In genomic region chr9:109452761-109453160, GRCh38 we compare ENCODE assay signal across 18 cellular contexts. TPM values are rescaled to one million over a fixed set of nuclear protein-coding genes. Genes with fewer than 3 reads are reported as not detected.
DNase-seq lines count a peak whose midpoint lies in the region; ATAC-seq, FAIRE-seq and TF ChIP-seq lines count a peak whose summit lies in the region.
"Had no signal": no experiment of that assay in that cellular context is flagged by ENCODE, and none has a peak within 500 bp of the region (broad histone marks: within the 10 kb centered on the region; RNA-seq: fewer than 3 reads in every experiment).

No MANE protein-coding gene starts in this region.

- H3K4me2 ChIP-seq in A549: peak overlapping the region; percentile 76

- H3K36me3 Mint-ChIP-seq in type B pancreatic cell: no peaks in the 10 kb centered on the region
- H3K36me3 Mint-ChIP-seq in activated T-helper 17 cell treated with anti-CD3 and anti-CD28 coated beads, Interleukin-2, amount 50 U/mL, for 72 hours (ENCODE audit: low read depth): no peaks in the 10 kb centered on the region

- no peak for TF ChIP-seq POLR2A in A549 (IDR thresholded peaks at IDR 0.05; ENCODE audit: low read length)

- peak overlapping the region; percentile 81 to 87 for H3K27ac ChIP-seq in A549
- H3K27ac ChIP-seq: parathyroid adenoma, thyroid gland had no signal

- peak; percentile 81 to 96 for ATAC-seq in A549
- no peak for ATAC-seq in activated T-helper 17 cell treated with anti-CD3 and anti-CD28 coated beads, Interleukin-2, amount 50 U/mL, for 72 hours (replicated peaks)
- ATAC-seq: mucosa of descending colon had no signal

- in situ Hi-C loops in astrocyte of the spinal cord (cut with HindIII; ENCODE audit: low sequenced_read_pairs): no loop called here

- TF ChIP-seq CTCF in A549 (IDR thresholded peaks at IDR 0.05) (no peak), astrocyte of the spinal cord (IDR thresholded peaks at IDR 0.05; ENCODE audit: low read depth, low read length) (no peak), type B pancreatic cell (conservative IDR thresholded peaks at IDR 0.05) (no peak)

- no peak overlapping the region for H3K4me3 Mint-ChIP-seq in type B pancreatic cell
- no peak overlapping the region for H3K4me3 Mint-ChIP-seq in activated T-helper 17 cell treated with anti-CD3 and anti-CD28 coated beads, Interleukin-2, amount 50 U/mL, for 72 hours

- peak; percentile 67 to 74; a peak in 3 of 5 replicates for TF ChIP-seq EP300 in A549 (IDR thresholded peaks at IDR 0.05)

- no peak overlapping the region for H3K27ac Mint-ChIP-seq in type B pancreatic cell
- H3K27ac Mint-ChIP-seq in activated T-helper 17 cell treated with anti-CD3 and anti-CD28 coated beads, Interleukin-2, amount 50 U/mL, for 72 hours: no peak overlapping the region

- 50% methylated on average over 3 of the region's 3 CpGs for WGBS in A549 (ENCODE audit: missing lambda C conversion rate)

- no peak for FAIRE-seq in A549 (lab: Jason Lieb, UNC)

- no peaks in the 10 kb centered on the region for H3K9me3 Mint-ChIP-seq in type B pancreatic cell
- H3K9me3 Mint-ChIP-seq in activated T-helper 17 cell treated with anti-CD3 and anti-CD28 coated beads, Interleukin-2, amount 50 U/mL, for 72 hours: no peaks in the 10 kb centered on the region

- H3K4me3 ChIP-seq in A549 (no peak overlapping the region), astrocyte of the spinal cord (ENCODE audit: low read depth, low read length) (no peak overlapping the region)
- H3K4me3 ChIP-seq: mucosa of descending colon, thyroid gland had no signal

- H3K4me1 Mint-ChIP-seq in type B pancreatic cell (ENCODE audit: unreplicated experiment): peaks cover 10% of the 10 kb centered on the region
- peaks cover 2% of the 10 kb centered on the region for H3K4me1 Mint-ChIP-seq in activated T-helper 17 cell treated with anti-CD3 and anti-CD28 coated beads, Interleukin-2, amount 50 U/mL, for 72 hours

- peak; percentile 44 to 76 for DNase-seq in A549 (ENCODE audit: low read depth in 1 of 2, low spot score in 1 of 2)
- peak; percentile 85 for DNase-seq in HT1080 (ENCODE audit: low read depth)
- DNase-seq in astrocyte of the spinal cord (ENCODE audit: low read depth, low spot score): peak; percentile 65
- peak; percentile 97 for DNase-seq in iris pigment epithelial cell (ENCODE audit: low read depth)
- no peak for DNase-seq in type B pancreatic cell (ENCODE audit: extremely low spot score, unreplicated experiment)
- DNase-seq in NCI-H526 treated with DMSO at 0.1 percent for 48 hours (lab: John Stamatoyannopoulos, UW): no peak
- DNase-seq in pons (ENCODE audit: low spot score): no peak
- DNase-seq: ACHN; activated CD4-positive, alpha-beta T cell treated with anti-CD3 and anti-CD28 coated beads, Interleukin-2, amount 50 U/mL, for 48 hours; DMS153; KBM-7; mucosa of descending colon; NCI-H1694 treated with DMSO at 0.1 percent for 48 hours; SHP77; stimulated activated CD4-positive, alpha-beta T cell treated with anti-CD3 and anti-CD28 coated beads, Interleukin-15, amount 100 ng/mL, for 24 hours; thyroid gland had no signal

- H3K4me1 ChIP-seq in A549: peaks cover 62% of the 10 kb centered on the region
- H3K4me1 ChIP-seq: parathyroid adenoma, thyroid gland had no signal

- H3K27me3 Mint-ChIP-seq in type B pancreatic cell: no peaks in the 10 kb centered on the region
- peaks cover 40% of the 10 kb centered on the region for H3K27me3 Mint-ChIP-seq in activated T-helper 17 cell treated with anti-CD3 and anti-CD28 coated beads, Interleukin-2, amount 50 U/mL, for 72 hours

- TF ChIP-seq RAD21 in A549 (conservative IDR thresholded peaks at IDR 0.05 in 1 of 2, IDR thresholded peaks at IDR 0.05 in 1 of 2): no peak

- no peaks in the 10 kb centered on the region for H3K9me3 ChIP-seq in A549
- H3K9me3 ChIP-seq: mucosa of descending colon, thyroid gland had no signal

- CTCF ChIA-PET in A549 (lab: Yijun Ruan, JAX): interaction anchor here (1.4 to 15.1 kb wide), 4 partner anchors 11 to 65 kb away, joined by 3 to 173 read pairs (median 14); no protein-coding TSS in a partner anchor

- POLR2A ChIA-PET in A549 (lab: Yijun Ruan, JAX): interaction anchor here (0.7 to 0.9 kb wide), 3 partner anchors 12 to 165 kb away, joined by 3 read pairs; no protein-coding TSS in a partner anchor

TF ChIP-seq in A549, 52 proteins besides CTCF, POLR2A, EP300 and RAD21:
- TF ChIP-seq MYC (IDR thresholded peaks at IDR 0.05; ENCODE audit: borderline replicate concordance, low read length) (no peak), FOSL2 (IDR thresholded peaks at IDR 0.05) (peak; percentile 42; the same call in 1 of the 2 replicates), FOSL2 (CRISPR knock-in tag; IDR thresholded peaks at IDR 0.05) (peak; percentile 23; the same call in 1 of the 2 replicates), JUN (IDR thresholded peaks at IDR 0.05) (peak; percentile 28 to 34; a peak in 1 of 5 replicates), HES2 (IDR thresholded peaks at IDR 0.05) (peak; percentile 42; the same call in 1 of the 2 replicates), HOXB13 (CRISPR knock-in tag; IDR thresholded peaks at IDR 0.05; ENCODE audit: low read depth) (no peak), RARB (CRISPR knock-in tag; IDR thresholded peaks at IDR 0.05) (no peak), BCL3 (IDR thresholded peaks at IDR 0.05) (0 out of 3 replicates have a peak, but pooled peaks have one; percentile 23), NPAS2 (CRISPR knock-in tag; IDR thresholded peaks at IDR 0.05; ENCODE audit: borderline replicate concordance) (no peak), KDM1A (IDR thresholded peaks at IDR 0.05; ENCODE audit: low read depth) (no peak), EHF (CRISPR knock-in tag; IDR thresholded peaks at IDR 0.05) (no peak), CEBPB (IDR thresholded peaks at IDR 0.05) (peak; percentile 55 to 88)
- TF ChIP-seq, protein P1, sequence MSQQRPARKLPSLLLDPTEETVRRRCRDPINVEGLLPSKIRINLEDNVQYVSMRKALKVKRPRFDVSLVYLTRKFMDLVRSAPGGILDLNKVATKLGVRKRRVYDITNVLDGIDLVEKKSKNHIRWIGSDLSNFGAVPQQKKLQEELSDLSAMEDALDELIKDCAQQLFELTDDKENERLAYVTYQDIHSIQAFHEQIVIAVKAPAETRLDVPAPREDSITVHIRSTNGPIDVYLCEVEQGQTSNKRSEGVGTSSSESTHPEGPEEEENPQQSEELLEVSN (IDR thresholded peaks at IDR 0.05; ENCODE audit: borderline replicate concordance, low read depth): no peak

RNA-seq across cellular contexts. Expression of gene PTPN3, which starts 45.3 kb away (rescaled TPM):
- polyA plus RNA-seq in A549 (2011; rRNA removed) (20.3 and 30.6 TPM in 2 replicates), A549 (2017; fragmentation: RNase III; extraction: RNeasy Plus Mini Kit Qiagen cat#74134 plus additional on column Dnase treatment) (8.5 to 8.9 TPM (median 8.6 TPM) in 3 replicates)
- polyA plus RNA-seq in A549 (2012; cell fraction: cytosol; rRNA removed): 7.5 and 8.3 TPM in 2 replicates
- polyA plus RNA-seq in A549 (2012; cell fraction: nucleus; rRNA removed): 9.8 and 15.0 TPM in 2 replicates
- polyA minus RNA-seq in A549 (2011; rRNA and poly(A)+ RNA removed): 15.7 and 18.3 TPM in 2 replicates
- total RNA-seq in HT1080 (2014; rRNA removed; shearing (Covaris generic)): 5.0 and 10.1 TPM in 2 replicates
- 6.4 and 6.9 TPM in 2 replicates for polyA plus RNA-seq in HT1080 (2015; cell fraction: cytosol; rRNA removed)
- polyA plus RNA-seq in HT1080 (2015; cell fraction: nucleus; rRNA removed): 12.1 and 12.5 TPM in 2 replicates
- 4.9 and 8.1 TPM in 2 replicates for total RNA-seq in type B pancreatic cell (ENCODE audit: low replicate concordance)
- total RNA-seq in activated T-helper 17 cell treated with anti-CD3 and anti-CD28 coated beads, Interleukin-2, amount 50 U/mL, for 72 hours: under 1 TPM; 0.41 to 0.82 TPM

Comparison
In these comparisons a context has a peak if more than half of its experiments do, and no peak if none do; other contexts are left out.
1. DNase-seq: peak in A549 (2 of 2), HT1080 (single experiment), astrocyte of the spinal cord (single experiment) and iris pigment epithelial cell (single experiment); none in type B pancreatic cell (single experiment), NCI-H526 treated with DMSO at 0.1 percent for 48 hours (single experiment) and pons (single experiment).